In genomic region chr5:174337276-174338203, GRCh38 we compare ENCODE assay signal across 18 cellular contexts.
A peak's percentile ranks its signal among the peaks of the same experiment; 100 is the strongest.
DNase-seq lines count a peak whose midpoint lies in the region; ATAC-seq and TF ChIP-seq lines count a peak whose summit lies in the region.
"Had no signal": no experiment of that assay in that cellular context is flagged by ENCODE, and none has a peak within 500 bp of the region (broad histone marks: within the 10 kb centered on the region; RNA-seq: fewer than 3 reads in every experiment).

No MANE protein-coding gene starts in this region.

- no peaks in the 10 kb centered on the region for H3K36me3 Mint-ChIP-seq in nephron progenitor cell (ENCODE audit: low read depth)
- H3K36me3 Mint-ChIP-seq in HFFc6 (ENCODE audit: low read depth), result no peaks in the 10 kb centered on the region; the same call in 1 of the 2 replicates
- H3K36me3 Mint-ChIP-seq: naive thymus-derived CD4-positive, alpha-beta T cell had no signal

- no peak overlapping the region for H3K4me3 ChIP-seq in coronary artery
- H3K4me3 ChIP-seq: dorsolateral prefrontal cortex, K562, lung had no signal

- H3K27me3 Mint-ChIP-seq in nephron progenitor cell (ENCODE audit: low read depth, poor library complexity) (no peaks in the 10 kb centered on the region), HFFc6 (ENCODE audit: insufficient read depth) (no peaks in the 10 kb centered on the region; the same call in none of the 2 replicates)

- H3K27ac ChIP-seq in coronary artery, result no peak overlapping the region
- H3K27ac ChIP-seq: dorsolateral prefrontal cortex, SK-N-MC had no signal

- TF ChIP-seq CTCF in coronary artery (IDR thresholded peaks at IDR 0.05) (no peak), nephron progenitor cell (IDR thresholded peaks at IDR 0.05) (no peak), HFFc6 (IDR thresholded peaks at IDR 0.05) (no peak), GM20000 (IDR thresholded peaks at IDR 0.05; ENCODE audit: extremely low read depth, missing control alignments) (no peak)

- ATAC-seq in GM18868 (IDR thresholded peaks at IDR 0.05; ENCODE audit: unreplicated experiment) (peak; percentile 62), GM21515 (IDR thresholded peaks at IDR 0.05; ENCODE audit: unreplicated experiment) (no peak)
- ATAC-seq: activated CD4-positive, CD25-positive, alpha-beta regulatory T cell treated with anti-CD3 and anti-CD28 coated beads, Interleukin-2, amount 50 U/mL, for 24 hours; esophagus mucosa; K562; naive thymus-derived CD4-positive, alpha-beta T cell had no signal

- H3K4me1 Mint-ChIP-seq in nephron progenitor cell (peaks cover 51% of the 10 kb centered on the region), HFFc6 (ENCODE audit: low read depth) (no peaks in the 10 kb centered on the region; the same call in 1 of the 2 replicates)
- H3K4me1 Mint-ChIP-seq: naive thymus-derived CD4-positive, alpha-beta T cell had no signal

- H3K27ac Mint-ChIP-seq in nephron progenitor cell (peak overlapping the region; percentile 62), HFFc6 (no peak overlapping the region)
- H3K27ac Mint-ChIP-seq: naive thymus-derived CD4-positive, alpha-beta T cell had no signal

- H3K4me3 Mint-ChIP-seq in nephron progenitor cell, result peak overlapping the region; percentile 18
- no peak overlapping the region for H3K4me3 Mint-ChIP-seq in HFFc6
- H3K4me3 Mint-ChIP-seq: naive thymus-derived CD4-positive, alpha-beta T cell had no signal

- DNase-seq in NCI-H2227 treated with DMSO at 0.1 percent for 48 hours (lab: John Stamatoyannopoulos, UW) (peak; percentile 93), coronary artery (ENCODE audit: low spot score) (peak; percentile 55), nephron progenitor cell (peak; percentile 18), HFFc6 (no peak), GM20000 (ENCODE audit: low spot score) (no peak), activated gamma-delta T cell treated with Interleukin-2 at 50 U/mL for 16 hours (no peak)
- DNase-seq: dorsolateral prefrontal cortex; naive thymus-derived CD4-positive, alpha-beta T cell; NCI-H2107; stimulated activated CD4-positive, alpha-beta T cell treated with anti-CD3 and anti-CD28 coated beads, Interleukin-4, amount 100 ng/mL, for 4 hours; T-helper 9 cell had no signal

- H3K9me3 Mint-ChIP-seq in nephron progenitor cell (no peaks in the 10 kb centered on the region), HFFc6 (peaks cover 20% of the 10 kb centered on the region; the same call in 1 of the 2 replicates)

Comparison
In these comparisons a context has a peak if more than half of its experiments do, and no peak if none do; other contexts are left out.
1. DNase-seq: peak in NCI-H2227 treated with DMSO at 0.1 percent for 48 hours (single experiment), coronary artery (single experiment) and nephron progenitor cell (single experiment); none in HFFc6 (single experiment), GM20000 (single experiment) and activated gamma-delta T cell treated with Interleukin-2 at 50 U/mL for 16 hours (single experiment).